Comparison of ENCODE assay signal across 22 cellular contexts in the genomic region with DNA sequence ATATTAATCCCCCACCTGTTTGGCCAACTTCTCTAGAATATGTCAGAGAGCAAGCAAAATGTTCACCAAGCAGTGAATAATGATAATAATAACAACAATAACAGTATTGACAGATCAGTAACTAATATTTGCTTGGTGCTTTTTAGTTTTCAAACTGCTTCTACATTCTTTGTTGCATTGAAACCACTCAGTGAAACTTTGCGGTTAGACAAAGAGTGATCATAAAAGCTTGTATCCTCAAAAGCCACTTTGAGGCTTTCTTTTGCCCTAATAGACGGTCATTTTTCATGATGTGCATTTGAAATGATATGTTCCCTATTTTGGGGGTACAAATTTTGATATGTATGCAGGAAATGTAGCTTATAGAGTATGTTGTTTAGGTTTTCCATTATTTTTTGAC. TPM values are rescaled to one million over a fixed set of nuclear protein-coding genes. Genes with fewer than 3 reads are reported as not detected.
DNase-seq lines count a peak whose midpoint lies in the region; ATAC-seq, FAIRE-seq and TF ChIP-seq lines count a peak whose summit lies in the region.
"Had no signal": no experiment of that assay in that cellular context is flagged by ENCODE, and none has a peak within 500 bp of the region (broad histone marks: within the 10 kb centered on the region; RNA-seq: fewer than 3 reads in every experiment).

No MANE protein-coding gene starts in this region.

- TF ChIP-seq CTCF in GM20000 (IDR thresholded peaks at IDR 0.05; ENCODE audit: extremely low read depth, missing control alignments) (no peak), GM12878 (IDR thresholded peaks at IDR 0.05 in 2 of 3, conservative IDR thresholded peaks at IDR 0.05 in 1 of 3; ENCODE audit: control insufficient read depth in 2 of 3, extremely low read depth in 1 of 3, insufficient read depth in 1 of 3, low read depth in 3 of 3, low read length in 3 of 3) (no peak), OCI-LY7 (conservative IDR thresholded peaks at IDR 0.05; ENCODE audit: low read length) (no peak)

- H3K4me1 ChIP-seq in GM12878 (ENCODE audit: control insufficient read depth, insufficient read depth, low read length) (peaks cover 4% of the 10 kb centered on the region; the same call in 1 of the 2 replicates), OCI-LY7 (ENCODE audit: insufficient read depth, low read length, poor library complexity, severe bottlenecking) (no peaks in the 10 kb centered on the region)

- in situ Hi-C loops in GM12878 (cut with MboI) = no loop called here

- H3K4me3 ChIP-seq in GM12878 (no peak overlapping the region), OCI-LY7 (ENCODE audit: low read depth, low read length, poor library complexity, severe bottlenecking) (no peak overlapping the region)
- H3K4me3 ChIP-seq: GM23338 had no signal

- no peaks in the 10 kb centered on the region for H3K79me2 ChIP-seq in GM12878 (ENCODE audit: control insufficient read depth, insufficient read depth, low read length)
- no peaks in the 10 kb centered on the region for H3K79me2 ChIP-seq in OCI-LY7 (ENCODE audit: insufficient read depth, low read depth, low read length)

- intact Hi-C loops in GM12878 (cut with micrococcal nuclease; ENCODE audit: unreplicated experiment) = no loop called here
- intact Hi-C loops in OCI-LY7 (cut with micrococcal nuclease; ENCODE audit: unreplicated experiment) = no loop called here

- POLR2A ChIA-PET in GM12878 (lab: Charles Lee) = no interaction called here
- POLR2A ChIA-PET in OCI-LY7 (lab: Charles Lee) = no interaction called here

- SMC1A ChIA-PET in GM12878 (lab: Charles Lee; ENCODE audit: uncharacterized antibody, unreplicated experiment) = interaction anchor here (0.7 to 1.5 kb wide), 3 partner anchors 9 to 13 kb away, joined by 3 read pairs; no protein-coding TSS in a partner anchor

- H2AFZ ChIP-seq in GM12878 (ENCODE audit: control insufficient read depth, low read depth, low read length) = no peak overlapping the region
- H2AFZ ChIP-seq in OCI-LY7 (ENCODE audit: low read length) = no peak overlapping the region
- H2AFZ ChIP-seq: GM23338 had no signal

- H3K9me3 ChIP-seq in GM12878 (replicated peaks; ENCODE audit: control insufficient read depth, insufficient read depth, low read length) (no peaks in the 10 kb centered on the region), OCI-LY7 (ENCODE audit: low read length) (no peaks in the 10 kb centered on the region)

- H4K20me1 ChIP-seq in GM12878 (ENCODE audit: control insufficient read depth, insufficient read depth) = no peaks in the 10 kb centered on the region
- H4K20me1 ChIP-seq in OCI-LY7 (ENCODE audit: insufficient read depth, low read length) = no peaks in the 10 kb centered on the region

- ATAC-seq in HG02938 (IDR thresholded peaks at IDR 0.05; ENCODE audit: unreplicated experiment) = peak; percentile 47
- ATAC-seq in GM12878 = peak; percentile 75
- no peak for ATAC-seq in HG03565 (IDR thresholded peaks at IDR 0.05; ENCODE audit: unreplicated experiment)
- ATAC-seq in HG03457 (IDR thresholded peaks at IDR 0.05; ENCODE audit: unreplicated experiment) = no peak
- ATAC-seq: GM23338, HCT116 had no signal

- WGBS in GM12878 (ENCODE audit: insufficient coverage, insufficient replicate concordance, low lambda C conversion rate, missing lambda C conversion rate) = 47% methylated on average over 2 of the region's 2 CpGs

- BruUV-seq in GM12878 (replicated peaks; lab: Mats Ljungman, UMichigan) (no TSS peak), OCI-LY7 (replicated peaks; lab: Mats Ljungman, UMichigan) (no TSS peak)

- no peak overlapping the region for H3K27ac ChIP-seq in GM12878 (ENCODE audit: control insufficient read depth, insufficient read depth)
- no peak overlapping the region for H3K27ac ChIP-seq in OCI-LY7 (ENCODE audit: low read depth, low read length, poor library complexity, severe bottlenecking)

- CTCF ChIA-PET in GM12878 (lab: Yijun Ruan, JAX) (interaction anchor here (1.2 to 2.2 kb wide), 4 partner anchors 24 to 229 kb away, joined by 3 to 9 read pairs (median 5); no protein-coding TSS in a partner anchor), OCI-LY7 (lab: Charles Lee; ENCODE audit: unreplicated experiment) (no interaction called here)

- FAIRE-seq in GM12878 (lab: Jason Lieb, UNC) = no peak
- FAIRE-seq: GM19239 had no signal

- no peak for TF ChIP-seq POLR2A in GM12878 (IDR thresholded peaks at IDR 0.05; ENCODE audit: low read depth, low read length)

- H3K36me3 ChIP-seq in GM12878 (ENCODE audit: control insufficient read depth in 2 of 2, insufficient read depth in 2 of 2, low read length in 1 of 2) = peaks cover 8 to 11% of the 10 kb centered on the region in 2 experiments; a peak in 3 of 4 replicates
- H3K36me3 ChIP-seq in OCI-LY7 (ENCODE audit: insufficient read depth, low read length) = peaks cover 39% of the 10 kb centered on the region

- H3K9me2 ChIP-seq in OCI-LY7 (ENCODE audit: insufficient read depth, low read length) = no peaks in the 10 kb centered on the region

- no peak overlapping the region for H3K9ac ChIP-seq in GM12878 (ENCODE audit: control insufficient read depth, insufficient read depth, low read length)

- no peak overlapping the region for H3K4me2 ChIP-seq in GM12878 (ENCODE audit: control insufficient read depth, insufficient read depth)
- H3K4me2 ChIP-seq in OCI-LY7 (ENCODE audit: low read length) = no peak overlapping the region
- H3K4me2 ChIP-seq: GM23338 had no signal

- TF ChIP-seq EP300 in GM12878 (IDR thresholded peaks at IDR 0.05; ENCODE audit: borderline replicate concordance in 1 of 2, control insufficient read depth in 1 of 2, low read depth in 2 of 2, low read length in 2 of 2) = no peak

- no peaks in the 10 kb centered on the region for H3K27me3 ChIP-seq in GM12878 (replicated peaks in 1 of 2; ENCODE audit: control insufficient read depth in 2 of 2, insufficient read depth in 2 of 2, low read length in 1 of 2)

- RAD21 ChIA-PET in GM12878 (lab: Charles Lee; ENCODE audit: unreplicated experiment) = interaction anchor here (1.1 kb wide), 1 partner anchor 23 kb away, joined by 4 read pairs; no protein-coding TSS in a partner anchor

- peak; percentile 8 for DNase-seq in GM20000 (ENCODE audit: low spot score)
- peak; percentile 35 for DNase-seq in MV-4-11 (lab: John Stamatoyannopoulos, UW)
- DNase-seq in GM12878 (ENCODE audit: low read depth, low spot score) = no peak
- DNase-seq in OCI-LY7 (ENCODE audit: low spot score) = no peak
- DNase-seq in activated CD8-positive, alpha-beta memory T cell treated with anti-CD3 and anti-CD28 coated beads, Interleukin-2, amount 50 U/mL, for 48 hours = no peak
- DNase-seq: C1 segment of cervical spinal cord; Calu3; CD4-positive, alpha-beta memory T cell; COR-L47; DMS53; DMS79 treated with DMSO at 0.1 percent for 48 hours; GF-D8; H9 had no signal

- TF ChIP-seq RAD21 in GM12878 (IDR thresholded peaks at IDR 0.05; ENCODE audit: insufficient read depth, low read depth, low read length) = no peak

TF ChIP-seq in GM12878, 131 proteins besides CTCF, POLR2A, EP300 and RAD21:
- TF ChIP-seq ZNF207 (IDR thresholded peaks at IDR 0.05; ENCODE audit: borderline replicate concordance) (no peak), RUNX3 (IDR thresholded peaks at IDR 0.05; ENCODE audit: low read length) (peak; percentile 32)

RNA-seq across cellular contexts. Expression of gene PTGS1, which starts 43.6 kb away (rescaled TPM):
- 2.3 and 3.1 TPM in 2 replicates for total RNA-seq in GM12878 (2013; cell fraction: nucleolus; rRNA removed)
- total RNA-seq in GM12878 (2014; rRNA removed) = 0.98 and 1.3 TPM in 2 replicates
- 0.69 and 0.72 TPM in 2 replicates for total RNA-seq in GM12878 (2014; rRNA removed; fragmentation: Illumina TruSeq; extraction: Trizol)
- total RNA-seq in GM12878 (2021) = 1.2 TPM in 2 replicates
- 1.5 TPM for polyA plus RNA-seq in GM12878 (2011; ENCODE audit: low read depth)
- polyA plus RNA-seq in GM12878 (2011; rRNA removed) = 2.1 and 2.8 TPM in 2 replicates
- polyA plus RNA-seq in GM12878 (2011; cell fraction: cytosol; rRNA removed) = 3.0 and 3.2 TPM in 2 replicates
- 2.8 and 4.0 TPM in 2 replicates for polyA plus RNA-seq in GM12878 (2011; cell fraction: nucleus; rRNA removed)
- 1.4 and 1.6 TPM in 2 replicates for polyA plus RNA-seq in GM12878 (2012)
- 0.78 and 0.84 TPM in 2 replicates for polyA plus RNA-seq in GM12878 (2014; fragmentation: Illumina TruSeq; extraction: Trizol)
- polyA plus RNA-seq in GM12878 (2014; fragmentation: Nextera tagmentation; extraction: Ambion mirVana) = 1 to 10 TPM in 1 of 2 experiments, under 1 TPM in 1; 0.60 to 1.1 TPM
- polyA plus RNA-seq in GM12878 (2014; rRNA removed) = 1.1 and 1.4 TPM in 2 replicates
- under 1 TPM; 0.16 to 0.48 TPM for polyA plus RNA-seq in GM12878 (2016; fragmentation: Nextera tagmentation; extraction: Ambion mirVana)
- 1.4 and 2.4 TPM in 2 replicates for polyA minus RNA-seq in GM12878 (2011; rRNA and poly(A)+ RNA removed)
- polyA minus RNA-seq in GM12878 (2011; cell fraction: cytosol; rRNA and poly(A)+ RNA removed) = 0.62 and 1.3 TPM in 2 replicates
- 0.77 and 0.85 TPM in 2 replicates for polyA minus RNA-seq in GM12878 (2011; cell fraction: nucleus; rRNA and poly(A)+ RNA removed)
- total RNA-seq in OCI-LY7 (2014; rRNA removed; shearing (Covaris generic)) = 0.79 and 0.85 TPM in 2 replicates
- 1.5 and 2.2 TPM in 2 replicates for total RNA-seq in OCI-LY7 (2022)
- total RNA-seq: A172, A673, G401 had no signal

Comparison
In these comparisons a context has a peak if more than half of its experiments do, and no peak if none do; other contexts are left out.
1. DNase-seq: peak in GM20000 (single experiment) and MV-4-11 (single experiment); none in GM12878 (single experiment), OCI-LY7 (single experiment) and activated CD8-positive, alpha-beta memory T cell treated with anti-CD3 and anti-CD28 coated beads, Interleukin-2, amount 50 U/mL, for 48 hours (single experiment).
2. ATAC-seq: peak in HG02938 (single experiment) and GM12878 (single experiment); none in HG03565 (single experiment) and HG03457 (single experiment).